8 cellular contexts compared by ENCODE assay signal in the genomic region with DNA sequence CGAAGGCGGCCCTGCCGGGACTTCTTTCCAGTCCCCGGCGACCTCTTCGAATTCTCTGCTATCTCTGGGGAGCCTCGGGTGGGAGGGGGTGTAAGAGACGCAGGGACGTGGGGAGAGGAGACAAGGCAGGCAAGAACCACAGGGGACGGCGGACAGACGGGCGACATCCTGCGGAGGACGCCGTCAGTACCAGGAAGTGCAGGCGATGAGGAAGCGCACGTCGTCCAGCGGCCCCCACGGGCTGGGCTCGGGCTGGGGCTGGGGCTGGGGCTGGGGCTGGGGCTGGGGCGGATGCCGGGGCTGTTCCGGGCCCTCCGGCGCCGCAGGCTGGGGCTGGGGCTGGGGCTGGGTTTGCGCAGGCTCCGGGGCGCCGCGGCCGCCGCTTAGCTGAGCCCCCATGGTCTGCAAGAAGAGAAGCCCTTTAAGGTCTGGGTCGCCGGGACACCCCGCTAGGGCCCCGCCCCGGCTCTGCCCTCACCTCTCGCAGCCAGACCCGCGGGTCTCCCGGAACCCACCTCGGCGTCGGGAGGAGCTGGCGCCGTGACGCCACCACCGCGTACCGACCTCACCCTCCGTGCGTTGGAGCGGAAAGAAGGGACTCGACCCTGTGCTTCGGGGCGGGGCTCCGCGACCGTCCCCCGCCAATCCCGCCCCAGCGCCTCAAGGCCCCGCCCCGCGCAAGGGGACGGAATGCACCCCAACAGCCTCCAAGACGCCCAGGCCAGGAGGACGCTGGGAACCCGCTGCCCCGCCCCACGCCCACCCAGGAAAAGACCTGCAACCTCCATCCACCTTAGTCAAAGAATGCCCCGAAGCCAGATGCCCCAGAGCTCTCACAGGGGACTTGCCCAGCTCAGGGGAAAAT. TPM values are rescaled to one million over a fixed set of nuclear protein-coding genes. Genes with fewer than 3 reads are reported as not detected.
DNase-seq lines count a peak whose midpoint lies in the region; ATAC-seq and TF ChIP-seq lines count a peak whose summit lies in the region.

A gene (minus strand): TSS at position 592 of the 865 bp plus-strand sequence. CDS start 193 bp downstream, at position 399.

- CTCF ChIA-PET in IMR-90 (lab: Yijun Ruan, JAX), result interaction anchor here (0.7 to 1.2 kb wide), 2 partner anchors 162 to 170 kb away, joined by 3 to 4 read pairs; no protein-coding TSS in a partner anchor

- peak within 1 kb of the TSS; percentile 92 for H2AK9ac ChIP-seq in IMR-90 (replicated peaks; ENCODE audit: low read depth, low read length, poor library complexity)

- intact Hi-C loops in IMR-90 (cut with micrococcal nuclease), result loop anchor here (10.0 kb wide), 2 partner anchors 157 to 403 kb away; a partner anchor contains a TSS
- intact Hi-C loops in activated T-helper 2 cell treated with anti-CD3 and anti-CD28 coated beads, Interferon-gamma antibody, Interleukin-2, Interleukin-4, amounts not matched to agents 10 μg/mL and 5 μg/mL and 100 μg/mL, durations not matched to agents 14 hours and 24 hours and 36 hours (cut with micrococcal nuclease), result no loop called here

- no peaks in the 10 kb centered on the region; the same call in none of the 2 replicates for H4K20me1 ChIP-seq in IMR-90 (ENCODE audit: insufficient read depth, low read length)

- H3K9me3 Mint-ChIP-seq in activated T-helper 2 cell treated with anti-CD3 and anti-CD28 coated beads, Interferon-gamma antibody, Interleukin-2, Interleukin-4, amounts not matched to agents 10 μg/mL and 5 μg/mL and 100 μg/mL, durations not matched to agents 14 hours and 24 hours and 36 hours, result no peaks in the 10 kb centered on the region
- H3K9me3 Mint-ChIP-seq in natural killer cell treated with Interleukin-12 subunit alpha and Interleukin-12 subunit beta and Interleukin-15 and Interleukin-18, amount 100 ng/mL, for 72 hours, result no peaks in the 10 kb centered on the region

- TF ChIP-seq RAD21 in IMR-90 (IDR thresholded peaks at IDR 0.05; ENCODE audit: low read length), result peak; percentile 37

- H2BK120ac ChIP-seq in IMR-90 (ENCODE audit: low read depth, low read length), result peak within 1 kb of the TSS; percentile 47

- peaks cover 30 to 80% of the 10 kb centered on the region in 2 experiments for H3K79me1 ChIP-seq in IMR-90 (ENCODE audit: low read depth in 1 of 2, low read length in 2 of 2)

- H3K27ac Mint-ChIP-seq in activated T-helper 2 cell treated with anti-CD3 and anti-CD28 coated beads, Interferon-gamma antibody, Interleukin-2, Interleukin-4, amounts not matched to agents 10 μg/mL and 5 μg/mL and 100 μg/mL, durations not matched to agents 14 hours and 24 hours and 36 hours, result peak within 1 kb of the TSS; percentile 97
- H3K27ac Mint-ChIP-seq in natural killer cell treated with Interleukin-12 subunit alpha and Interleukin-12 subunit beta and Interleukin-15 and Interleukin-18, amount 100 ng/mL, for 72 hours, result peak within 1 kb of the TSS; percentile 98 to 99

- no peak within 1 kb of the TSS for H2BK20ac ChIP-seq in IMR-90 (ENCODE audit: low read depth, low read length)

- peak within 1 kb of the TSS; percentile 83 for H2BK5ac ChIP-seq in IMR-90 (ENCODE audit: low read depth, low read length, poor library complexity, severe bottlenecking)

- H4K91ac ChIP-seq in IMR-90 (ENCODE audit: insufficient read depth, low read depth, low read length), result peak within 1 kb of the TSS; percentile 81

- H2AK5ac ChIP-seq in IMR-90 (ENCODE audit: low read depth, low read length), result peak within 1 kb of the TSS; percentile 90

- ATAC-seq in GM21515 (IDR thresholded peaks at IDR 0.05; ENCODE audit: unreplicated experiment), result peak; percentile 75
- ATAC-seq in IMR-90 (ENCODE audit: low read depth), result peak; percentile 94
- peak; percentile 95 to 96 for ATAC-seq in natural killer cell treated with Interleukin-12 subunit alpha and Interleukin-12 subunit beta and Interleukin-15 and Interleukin-18, amount 100 ng/mL, for 72 hours

- POLR2A ChIA-PET in IMR-90 (lab: Charles Lee; ENCODE audit: unreplicated experiment), result interaction anchor here (0.6 to 1.1 kb wide), 4 partner anchors 28 to 177 kb away, joined by 3 to 7 read pairs (median 4); no protein-coding TSS in a partner anchor

- H3K4me1 Mint-ChIP-seq in activated T-helper 2 cell treated with anti-CD3 and anti-CD28 coated beads, Interferon-gamma antibody, Interleukin-2, Interleukin-4, amounts not matched to agents 10 μg/mL and 5 μg/mL and 100 μg/mL, durations not matched to agents 14 hours and 24 hours and 36 hours (ENCODE audit: low read depth), result peaks cover 8% of the 10 kb centered on the region
- H3K4me1 Mint-ChIP-seq in natural killer cell treated with Interleukin-12 subunit alpha and Interleukin-12 subunit beta and Interleukin-15 and Interleukin-18, amount 100 ng/mL, for 72 hours (ENCODE audit: low read depth in 2 of 2), result peaks cover 6 to 21% of the 10 kb centered on the region in 2 donors

- H3K9me1 ChIP-seq in IMR-90 (ENCODE audit: insufficient read depth, low read length), result 0 out of 2 replicates have a peak, but pooled peaks cover 6% of the 10 kb centered on the region

- H3K9ac ChIP-seq in IMR-90 (ENCODE audit: low read depth, low read length), result peak within 1 kb of the TSS; percentile 99

- H3K4me3 ChIP-seq in IMR-90 (ENCODE audit: insufficient read depth, low read depth, low read length) (peak within 1 kb of the TSS; percentile 62), fibroblast of pulmonary artery (replicated peaks; ENCODE audit: low read depth, low read length) (peak within 1 kb of the TSS; percentile 86)

- peak within 1 kb of the TSS; percentile 97 for H3K27ac ChIP-seq in IMR-90 (ENCODE audit: insufficient read depth, low read length)

- peak; percentile 94 for DNase-seq in DMS53 (lab: John Stamatoyannopoulos, UW)
- peak; percentile 82 for DNase-seq in IMR-90
- DNase-seq in RKO (ENCODE audit: low spot score), result peak; percentile 91
- peak; percentile 90 for DNase-seq in activated T-helper 2 cell treated with anti-CD3 and anti-CD28 coated beads, Interferon-gamma antibody, Interleukin-2, Interleukin-4, amounts not matched to agents 10 μg/mL and 5 μg/mL and 100 μg/mL, durations not matched to agents 14 hours and 24 hours and 36 hours (ENCODE audit: low spot score)
- DNase-seq in fibroblast of pulmonary artery (ENCODE audit: low read depth), result peak; percentile 89
- DNase-seq in natural killer cell treated with Interleukin-12 subunit alpha and Interleukin-12 subunit beta and Interleukin-15 and Interleukin-18, amount 100 ng/mL, for 72 hours (ENCODE audit: low spot score), result peak; percentile 94
- DNase-seq in stimulated activated naive CD4-positive, alpha-beta T cell treated with Interleukin-2 at 50 U/mL for 16 hours (lab: John Stamatoyannopoulos, UW), result peak; percentile 86

- dilution Hi-C loops in IMR-90 (cut with HindIII; ENCODE audit: low sequenced_read_pairs, unreplicated experiment), result no loop called here

- H4K8ac ChIP-seq in IMR-90 (ENCODE audit: low read depth in 2 of 2, low read length in 2 of 2), result peak within 1 kb of the TSS; percentile 92 to 93

- no peaks in the 10 kb centered on the region for H3K9me3 ChIP-seq in IMR-90 (ENCODE audit: control insufficient read depth, insufficient read depth, low read length)

- peaks cover 51% of the 10 kb centered on the region for H3K36me3 ChIP-seq in IMR-90 (ENCODE audit: control insufficient read depth, insufficient read depth, low read length)

- WGBS in IMR-90 (ENCODE audit: extremely low coverage in 2 of 2, insufficient read length in 1 of 2), 2 experiments, result 0% methylated on average over 39 of the region's 76 CpGs; no CpG with 5 or more reads in 1 of the 2 experiments

- peak within 1 kb of the TSS; percentile 5 for H3K18ac ChIP-seq in IMR-90 (ENCODE audit: low read depth, low read length)

- H3K27me3 ChIP-seq in IMR-90 (ENCODE audit: control insufficient read depth, insufficient read depth, low read length), result no peaks in the 10 kb centered on the region

- peak within 1 kb of the TSS; percentile 97 for H3K4me3 Mint-ChIP-seq in activated T-helper 2 cell treated with anti-CD3 and anti-CD28 coated beads, Interferon-gamma antibody, Interleukin-2, Interleukin-4, amounts not matched to agents 10 μg/mL and 5 μg/mL and 100 μg/mL, durations not matched to agents 14 hours and 24 hours and 36 hours (ENCODE audit: low read depth)
- H3K4me3 Mint-ChIP-seq in natural killer cell treated with Interleukin-12 subunit alpha and Interleukin-12 subunit beta and Interleukin-15 and Interleukin-18, amount 100 ng/mL, for 72 hours, result peak within 1 kb of the TSS; percentile 96

- peak within 1 kb of the TSS; percentile 91 for H3K4ac ChIP-seq in IMR-90 (ENCODE audit: low read depth, low read length)

- in situ Hi-C loops in IMR-90 (cut with MboI; ENCODE audit: low sequenced_read_pairs), result no loop called here

- H3K4me1 ChIP-seq in IMR-90 (ENCODE audit: control insufficient read depth, insufficient read depth, low read length), result peaks cover 6% of the 10 kb centered on the region

- H3K56ac ChIP-seq in IMR-90 (ENCODE audit: extremely low read depth, insufficient read depth, low read length), result peak within 1 kb of the TSS; percentile 86

- H3K23ac ChIP-seq in IMR-90 (ENCODE audit: low read depth, low read length), result peak within 1 kb of the TSS; percentile 74

- 0 out of 3 replicates have a peak within 1 kb of the TSS, but pooled peaks have one; percentile 15 for H2BK15ac ChIP-seq in IMR-90 (ENCODE audit: low read depth, low read length)

- H3K27me3 Mint-ChIP-seq in activated T-helper 2 cell treated with anti-CD3 and anti-CD28 coated beads, Interferon-gamma antibody, Interleukin-2, Interleukin-4, amounts not matched to agents 10 μg/mL and 5 μg/mL and 100 μg/mL, durations not matched to agents 14 hours and 24 hours and 36 hours (ENCODE audit: low read depth), result no peaks in the 10 kb centered on the region
- no peaks in the 10 kb centered on the region for H3K27me3 Mint-ChIP-seq in natural killer cell treated with Interleukin-12 subunit alpha and Interleukin-12 subunit beta and Interleukin-15 and Interleukin-18, amount 100 ng/mL, for 72 hours

- no TSS peak for BruUV-seq in IMR-90 (replicated peaks; lab: Mats Ljungman, UMichigan)

- H4K5ac ChIP-seq in IMR-90 (ENCODE audit: low read depth, low read length), result peak within 1 kb of the TSS; percentile 68

- TF ChIP-seq POLR2A in IMR-90 (IDR thresholded peaks at IDR 0.05; ENCODE audit: low read depth, low read length), result peak; percentile 91

- TF ChIP-seq CTCF in IMR-90 (conservative IDR thresholded peaks at IDR 0.05; ENCODE audit: low read depth, low read length) (peak; percentile 34; the same call in 1 of the 2 replicates), fibroblast of pulmonary artery (IDR thresholded peaks at IDR 0.05; ENCODE audit: low read length, missing control alignments) (peak; percentile 16)

- peak within 1 kb of the TSS; percentile 95 for H3K4me2 ChIP-seq in IMR-90 (ENCODE audit: low read depth, low read length)

- H3K36me3 Mint-ChIP-seq in activated T-helper 2 cell treated with anti-CD3 and anti-CD28 coated beads, Interferon-gamma antibody, Interleukin-2, Interleukin-4, amounts not matched to agents 10 μg/mL and 5 μg/mL and 100 μg/mL, durations not matched to agents 14 hours and 24 hours and 36 hours (ENCODE audit: low read depth), result peaks cover 48% of the 10 kb centered on the region
- H3K36me3 Mint-ChIP-seq in natural killer cell treated with Interleukin-12 subunit alpha and Interleukin-12 subunit beta and Interleukin-15 and Interleukin-18, amount 100 ng/mL, for 72 hours, result peaks cover 16% of the 10 kb centered on the region

- H3K14ac ChIP-seq in IMR-90 (replicated peaks; ENCODE audit: low read depth, low read length), result peak within 1 kb of the TSS; percentile 96

- peak within 1 kb of the TSS; percentile 85 for H2AFZ ChIP-seq in IMR-90 (replicated peaks; ENCODE audit: low read length, poor library complexity)

RNA-seq across cellular contexts. Expression of the gene that starts here (rescaled TPM):
- 5.9 and 7.2 TPM in 2 replicates for total RNA-seq in IMR-90 (2012; rRNA removed)
- polyA plus RNA-seq in IMR-90 (2012; rRNA removed), result 64.9 and 67.6 TPM in 2 replicates
- polyA plus RNA-seq in IMR-90 (2012; cell fraction: cytosol; rRNA removed), result 56.9 and 92.5 TPM in 2 replicates
- polyA plus RNA-seq in IMR-90 (2012; cell fraction: nucleus; rRNA removed; ENCODE audit: low replicate concordance), result 54.7 and 75.9 TPM in 2 replicates
- total RNA-seq in activated T-helper 2 cell treated with anti-CD3 and anti-CD28 coated beads, Interferon-gamma antibody, Interleukin-2, Interleukin-4, amounts not matched to agents 10 μg/mL and 5 μg/mL and 100 μg/mL, durations not matched to agents 14 hours and 24 hours and 36 hours, result 31.4 and 33.0 TPM in 2 replicates
- 10 to 100 TPM; 35.6 to 51.2 TPM for total RNA-seq in natural killer cell treated with Interleukin-12 subunit alpha and Interleukin-12 subunit beta and Interleukin-15 and Interleukin-18, amount 100 ng/mL, for 72 hours

Comparison
In these comparisons a context has a peak if more than half of its experiments do, and no peak if none do; other contexts are left out.
1. Peak in every context shown above with its lines: DNase-seq, ATAC-seq, H3K4me3 ChIP-seq and H3K27ac ChIP-seq.